8 cellular contexts compared by ENCODE assay signal in genomic region chr2:37671013-37671815, GRCh38. TPM values are rescaled to one million over a fixed set of nuclear protein-coding genes. Genes with fewer than 3 reads are reported as not detected.
DNase-seq lines count a peak whose midpoint lies in the region; ATAC-seq lines count a peak whose summit lies in the region.

A gene with protein sequence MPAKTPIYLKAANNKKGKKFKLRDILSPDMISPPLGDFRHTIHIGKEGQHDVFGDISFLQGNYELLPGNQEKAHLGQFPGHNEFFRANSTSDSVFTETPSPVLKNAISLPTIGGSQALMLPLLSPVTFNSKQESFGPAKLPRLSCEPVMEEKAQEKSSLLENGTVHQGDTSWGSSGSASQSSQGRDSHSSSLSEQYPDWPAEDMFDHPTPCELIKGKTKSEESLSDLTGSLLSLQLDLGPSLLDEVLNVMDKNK (minus strand): TSS chr2:37671642. CDS start chr2:37646587, 25,055 bp downstream.

- peak within 1 kb of the TSS; percentile 99 for H3K14ac ChIP-seq in mesenchymal stem cell (ENCODE audit: low read length in 2 of 2)

- peak within 1 kb of the TSS in 1 of 2 experiments; percentile 100 for H3K23ac ChIP-seq in mesenchymal stem cell (ENCODE audit: low read length in 2 of 2)

- ATAC-seq in HG02884 (IDR thresholded peaks at IDR 0.05; ENCODE audit: unreplicated experiment) = peak; percentile 49

- peak within 1 kb of the TSS; percentile 97 for H3K4me2 ChIP-seq in mesenchymal stem cell (ENCODE audit: low read length, poor library complexity, severe bottlenecking)

- H2AK5ac ChIP-seq in mesenchymal stem cell (ENCODE audit: low read length, severe bottlenecking) = peak within 1 kb of the TSS; percentile 69

- H3K27me3 ChIP-seq in mesenchymal stem cell (ENCODE audit: control insufficient read depth in 1 of 2, insufficient read depth in 1 of 2, low read length in 2 of 2) = no peaks in the 10 kb centered on the region

- peak within 1 kb of the TSS; percentile 99 for H2BK15ac ChIP-seq in mesenchymal stem cell (ENCODE audit: low read depth, poor library complexity, severe bottlenecking)

- peaks cover 2 to 5% of the 10 kb centered on the region in 2 experiments for H3K36me3 ChIP-seq in mesenchymal stem cell (ENCODE audit: control insufficient read depth in 1 of 2, insufficient read depth in 2 of 2, low read depth in 1 of 2, low read length in 2 of 2)

- WGBS in mesenchymal stem cell = under 1% methylated on average over 81 of the region's 90 CpGs

- H3K4ac ChIP-seq in mesenchymal stem cell (ENCODE audit: low read depth in 1 of 2, low read length in 2 of 2) = peak within 1 kb of the TSS; percentile 93 to 95

- H2BK5ac ChIP-seq in mesenchymal stem cell (ENCODE audit: low read depth, low read length, poor library complexity, severe bottlenecking) = peak within 1 kb of the TSS; percentile 96

- H4K91ac ChIP-seq in mesenchymal stem cell (ENCODE audit: low read length) = peak within 1 kb of the TSS; percentile 98

- peak within 1 kb of the TSS; percentile 84 for H3K27ac ChIP-seq in mesenchymal stem cell (ENCODE audit: low read length, poor library complexity, severe bottlenecking)

- peak within 1 kb of the TSS; percentile 96 for H4K8ac ChIP-seq in mesenchymal stem cell (ENCODE audit: low read length)

- peak within 1 kb of the TSS; percentile 99 for H2BK120ac ChIP-seq in mesenchymal stem cell (ENCODE audit: low read depth, low read length)

- peak within 1 kb of the TSS; percentile 96 to 98 for H3K4me3 ChIP-seq in mesenchymal stem cell (ENCODE audit: insufficient read depth in 1 of 2, low read depth in 1 of 2, low read length in 2 of 2)

- peak within 1 kb of the TSS; percentile 98 to 100 for H3K18ac ChIP-seq in mesenchymal stem cell (ENCODE audit: low read depth in 1 of 2, low read length in 2 of 2)

- DNase-seq in NCI-H2081 (lab: John Stamatoyannopoulos, UW) (peak; percentile 79 to 80), NCI-H2081 treated with DMSO at 0.1 percent for 48 hours (lab: John Stamatoyannopoulos, UW) (no peak), NCI-H2227 treated with DMSO at 0.1 percent for 48 hours (lab: John Stamatoyannopoulos, UW) (peak; percentile 46), ecto neural progenitor cell (ENCODE audit: low spot score) (peak; percentile 83), mesenchymal stem cell (peak; percentile 65)
- peak; percentile 50 to 57 for DNase-seq in activated CD4-positive, alpha-beta T cell treated with anti-CD3 and anti-CD28 coated beads, Interleukin-2, amount 50 U/mL, for 4 hours
- peak; percentile 62 to 73 for DNase-seq in stimulated activated CD8-positive, alpha-beta memory T cell treated with anti-CD3 and anti-CD28 coated beads, Interleukin-2, amount 100 ng/mL, for 48 hours (ENCODE audit: low read depth in 2 of 2)

- H3K4me1 ChIP-seq in mesenchymal stem cell (ENCODE audit: control insufficient read depth, insufficient read depth, low read depth, low read length) = peaks cover 7% of the 10 kb centered on the region

- H2AFZ ChIP-seq in mesenchymal stem cell (ENCODE audit: low read depth, low read length) = peak within 1 kb of the TSS; percentile 86

- no peaks in the 10 kb centered on the region for H3K79me1 ChIP-seq in mesenchymal stem cell (replicated peaks; ENCODE audit: low read length, poor library complexity, severe bottlenecking)

- H2BK12ac ChIP-seq in mesenchymal stem cell (ENCODE audit: low read length in 2 of 2) = peak within 1 kb of the TSS; percentile 54 to 93

- peak within 1 kb of the TSS; percentile 87 for H3K9ac ChIP-seq in mesenchymal stem cell (ENCODE audit: low read length)

- H3K9me3 ChIP-seq in mesenchymal stem cell (ENCODE audit: control insufficient read depth, low read length) = no peaks in the 10 kb centered on the region

RNA-seq across cellular contexts. Expression of the gene that starts here (rescaled TPM):
- polyA plus RNA-seq in mesenchymal stem cell (2013, experiment 1 of 2) = 117 TPM
- polyA plus RNA-seq in mesenchymal stem cell (2013, experiment 2 of 2) = 117 TPM
